5 cellular contexts compared by ENCODE assay signal in the genomic region with DNA sequence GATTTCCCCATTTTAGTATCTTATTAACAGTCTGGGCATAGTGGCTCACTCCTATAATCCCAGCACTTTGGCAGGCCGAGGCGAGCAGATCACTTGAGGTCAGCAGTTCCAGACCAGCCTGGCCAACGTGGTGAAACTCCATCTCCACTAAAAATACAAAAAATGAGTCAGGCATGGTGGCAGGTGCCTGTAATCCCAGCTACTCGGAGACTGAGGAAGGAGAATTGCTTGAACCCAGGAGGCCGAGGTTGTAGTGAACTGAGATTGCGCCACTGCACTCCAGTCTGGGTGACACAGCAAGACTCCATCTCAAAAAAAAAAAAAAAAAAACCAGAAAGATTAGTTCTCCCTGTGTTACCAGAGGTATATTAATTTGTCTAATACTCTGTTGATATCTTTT. TPM values are rescaled to one million over a fixed set of nuclear protein-coding genes. Genes with fewer than 3 reads are reported as not detected.
A peak's percentile ranks its signal among the peaks of the same experiment; 100 is the strongest.
DNase-seq lines count a peak whose midpoint lies in the region; ATAC-seq lines count a peak whose summit lies in the region.
"Not testable (repeated sequence)": the region's sequence is repeated elsewhere in the genome, so short reads cannot be mapped to it uniquely, and the experiment has no call there.

No MANE protein-coding gene starts in this region.

- not testable (repeated sequence) for H3K4me2 ChIP-seq in trophoblast cell (ENCODE audit: low read length)

- not testable (repeated sequence) for H4K12ac ChIP-seq in trophoblast cell (ENCODE audit: low read depth, low read length)

- not testable (repeated sequence) for H2BK5ac ChIP-seq in trophoblast cell (ENCODE audit: low read depth, low read length, poor library complexity)

- not testable (repeated sequence) for H3K4ac ChIP-seq in trophoblast cell (ENCODE audit: low read depth, low read length)

- not testable (repeated sequence) for ATAC-seq in Right ventricle myocardium superior (ENCODE audit: poor library complexity)

- not testable (repeated sequence) for H3K79me1 ChIP-seq in trophoblast cell (ENCODE audit: low read length)

- not testable (repeated sequence) for H3K18ac ChIP-seq in trophoblast cell (ENCODE audit: low read length)

- not testable (repeated sequence) for H3K9ac ChIP-seq in trophoblast cell (ENCODE audit: low read length)

- not testable (repeated sequence) for H3K27me3 ChIP-seq in trophoblast cell (ENCODE audit: insufficient read depth, low read length)

- not testable (repeated sequence) for H2BK12ac ChIP-seq in trophoblast cell (ENCODE audit: low read length)

- not testable (repeated sequence) for H3K9me3 ChIP-seq in trophoblast cell (ENCODE audit: insufficient read depth, low read depth, low read length)

- H3K23ac ChIP-seq in trophoblast cell (ENCODE audit: low read length): not testable (repeated sequence)

- not testable (repeated sequence) for H4K91ac ChIP-seq in trophoblast cell (ENCODE audit: low read depth, low read length)

- not testable (repeated sequence) for H3K14ac ChIP-seq in trophoblast cell (ENCODE audit: low read length)

- H2AFZ ChIP-seq in trophoblast cell (ENCODE audit: insufficient read depth, low read length, poor library complexity): not testable (repeated sequence)

- not testable (repeated sequence) for H3K27ac ChIP-seq in trophoblast cell (ENCODE audit: low read depth, low read length)

- not testable (repeated sequence) for H2AK5ac ChIP-seq in trophoblast cell (ENCODE audit: low read length)

- not testable (repeated sequence) for H3K4me1 ChIP-seq in trophoblast cell (ENCODE audit: control insufficient read depth in 1 of 2, insufficient read depth in 2 of 2, low read length in 2 of 2)

- WGBS in trophoblast cell (ENCODE audit: extremely low coverage, insufficient coverage, insufficient read length): no CpG with 5 or more reads among the region's 6 CpGs

- not testable (repeated sequence) for H3K36me3 ChIP-seq in trophoblast cell (ENCODE audit: control insufficient read depth in 1 of 2, insufficient read depth in 2 of 2, low read length in 2 of 2)

- DNase-seq in LHCN-M2 (ENCODE audit: low read depth) (peak; percentile 17), NOMO-1 treated with DMSO at 0.1 percent for 48 hours (lab: John Stamatoyannopoulos, UW; ENCODE audit: unreplicated experiment) (peak; percentile 9), Right ventricle myocardium superior (peak; percentile 43), myocyte (ENCODE audit: low read depth) (peak; percentile 51), trophoblast cell (peak; percentile 58 to 75)

- not testable (repeated sequence) for H2BK120ac ChIP-seq in trophoblast cell (ENCODE audit: insufficient read depth, low read length, poor library complexity)

- intact Hi-C loops in Right ventricle myocardium superior (cut with DNase I): not testable (repeated sequence)

- H3K4me3 ChIP-seq in trophoblast cell (ENCODE audit: low read depth, low read length): not testable (repeated sequence)

- not testable (repeated sequence) for H3K79me2 ChIP-seq in trophoblast cell (ENCODE audit: control insufficient read depth, insufficient read depth, low read length, poor library complexity)

- not testable (repeated sequence) for H4K8ac ChIP-seq in trophoblast cell (ENCODE audit: low read depth, low read length)

RNA-seq across cellular contexts. Expression of a gene that starts 52.3 kb away (rescaled TPM):
- total RNA-seq in LHCN-M2 (2014; rRNA removed) (not detected in 2 replicates), Right ventricle myocardium superior (1.5 TPM), myocyte (not detected in 2 replicates)
- polyA plus RNA-seq in LHCN-M2 (2012): 0.06 TPM
- polyA plus RNA-seq in myocyte (2012): 0.25 TPM
- polyA plus RNA-seq in trophoblast cell (2013): 5.6 and 6.2 TPM in 2 replicates

Comparison
In these comparisons a context has a peak if more than half of its experiments do, and no peak if none do; other contexts are left out.
1. DNase-seq: peak in every context shown above with its lines; median percentile 66 in trophoblast cell; 51 in myocyte; 43 in Right ventricle myocardium superior; 17 in LHCN-M2; 9 in NOMO-1 treated with DMSO at 0.1 percent for 48 hours.